Comparison of ENCODE assay signal across 12 cellular contexts in the genomic region with DNA sequence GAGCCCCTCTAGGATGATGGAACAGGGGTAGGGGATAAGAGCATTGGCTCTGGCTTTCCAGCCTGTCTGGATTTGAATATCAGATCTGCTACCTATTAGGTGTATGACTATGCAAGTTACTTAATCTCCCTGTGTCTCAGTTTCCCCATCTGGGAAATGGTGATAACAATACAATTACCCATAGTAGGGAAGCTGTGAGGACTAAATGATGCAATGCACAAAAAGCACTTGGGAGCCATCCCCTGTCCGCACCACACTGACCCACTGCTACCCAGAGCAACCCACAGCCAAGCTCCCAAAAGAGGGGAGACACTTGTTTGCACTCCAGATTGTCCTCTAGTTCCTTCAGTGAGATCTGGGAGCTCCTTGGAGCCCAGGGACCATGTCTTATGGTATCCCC. TPM values are rescaled to one million over a fixed set of nuclear protein-coding genes. Genes with fewer than 3 reads are reported as not detected.
"Had no signal": no experiment of that assay in that cellular context is flagged by ENCODE, and none has a peak within 500 bp of the region (broad histone marks: within the 10 kb centered on the region; RNA-seq: fewer than 3 reads in every experiment).

No MANE protein-coding gene starts in this region.

- H3K9ac ChIP-seq: GM23248 had no signal

- FAIRE-seq: H1, H54 had no signal

- H3K4me2 ChIP-seq: GM23338 had no signal

- H2AFZ ChIP-seq: GM23248, GM23338 had no signal

- H3K4me3 ChIP-seq: GM23248, GM23338, HAP-1 had no signal

- H3K27ac ChIP-seq: GM23248 had no signal

- H3K27ac Mint-ChIP-seq: GM23338, HFFc6 had no signal

- H3K9me3 ChIP-seq: HAP-1 had no signal

- DNase-seq: GM23248, GOT3, H7, H9, HCEC 1CT, HFFc6 had no signal

- H3K36me3 ChIP-seq: HAP-1 had no signal

- H3K9me3 Mint-ChIP-seq: GM23338, H9, HFFc6 had no signal

- ATAC-seq: GM23338, HCT116 had no signal

- H3K4me1 ChIP-seq: HAP-1 had no signal

- H3K4me3 Mint-ChIP-seq: GM23338, H9, HFFc6 had no signal

RNA-seq across cellular contexts. Expression of a gene that starts 30.1 kb away (rescaled TPM):
- total RNA-seq: H4 had no signal
